In the genomic region with DNA sequence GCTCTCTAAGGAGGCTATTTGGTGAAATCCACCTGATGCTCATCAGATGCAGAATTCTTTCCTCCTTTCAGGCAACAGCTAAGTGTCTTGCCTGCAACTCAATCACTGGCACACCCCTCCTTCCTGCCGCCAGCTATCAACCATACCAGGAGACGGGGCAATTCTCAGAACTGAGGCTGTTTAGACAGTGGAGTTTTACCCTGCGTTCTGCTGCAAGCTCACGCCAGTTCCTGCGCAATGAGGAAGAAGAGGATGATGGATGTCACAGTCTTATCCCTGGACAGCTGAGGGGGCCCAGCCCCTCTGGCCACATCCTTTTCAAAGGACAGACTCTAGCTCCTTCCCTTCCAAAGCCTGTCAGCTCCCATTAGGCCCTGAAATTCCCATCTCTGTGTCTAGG, we compare ENCODE assay signal across 24 cellular contexts.
"Had no signal": no experiment of that assay in that cellular context is flagged by ENCODE, and none has a peak within 500 bp of the region (broad histone marks: within the 10 kb centered on the region; RNA-seq: fewer than 3 reads in every experiment).

No MANE protein-coding gene starts in this region.

- H3K36me3 ChIP-seq: ascending aorta, brain microvascular endothelial cell, heart right ventricle, transverse colon had no signal

- H3K36me3 Mint-ChIP-seq: activated naive CD4-positive, alpha-beta T cell treated with anti-CD3 and anti-CD28 coated beads, Interleukin-2, amount 50 U/mL, for 72 hours; naive B cell; stimulated activated memory B cell treated with anti-CD40 and anti-IgM and Interleukin-4, amounts not matched to agents 10 μg/mL and 1 μg/mL and 100 μg/mL, for 72 hours had no signal

- H3K27ac Mint-ChIP-seq: activated naive CD4-positive, alpha-beta T cell treated with anti-CD3 and anti-CD28 coated beads, Interleukin-2, amount 50 U/mL, for 72 hours; dendritic cell treated with granulocyte-macrophage colony-stimulating factor and Interleukin-4, amounts not matched to agents 40 ng/mL and 50 ng/mL, for 4 days; naive B cell; stimulated activated memory B cell treated with anti-CD40 and anti-IgM and Interleukin-4, amounts not matched to agents 10 μg/mL and 1 μg/mL and 100 μg/mL, for 72 hours; T-helper 1 cell treated with Interleukin-12 subunit alpha and Interleukin-12 subunit beta and Interleukin-4 antibody, amounts not matched to agents 30 μg/mL and 1 μg/mL, for 36 hours had no signal

- DNase-seq: activated CD4-positive, alpha-beta T cell treated with anti-CD3 and anti-CD28 coated beads for 1 hour; activated CD4-positive, alpha-beta T cell treated with anti-CD3 and anti-CD28 coated beads, Interleukin-2, amount 50 U/mL, for 1 hour; activated gamma-delta T cell; activated T-cell treated with anti-CD3 and anti-CD28 coated beads, Interleukin-2, amount 50 U/mL, for 48 hours; brain microvascular endothelial cell; caudate nucleus; effector CD4-positive, alpha-beta T cell; heart right ventricle; naive B cell; occipital lobe; posterior cingulate gyrus; small intestine; stimulated activated CD4-positive, alpha-beta T cell treated with anti-CD3 and anti-CD28 coated beads, Interleukin-15, amount 100 ng/mL, for 24 hours; stomach; T1000; transverse colon had no signal

- H3K4me1 Mint-ChIP-seq: stimulated activated memory B cell treated with anti-CD40 and anti-IgM and Interleukin-4, amounts not matched to agents 10 μg/mL and 1 μg/mL and 100 μg/mL, for 72 hours had no signal

- ATAC-seq: activated naive CD4-positive, alpha-beta T cell treated with anti-CD3 and anti-CD28 coated beads, Interleukin-2, amount 50 U/mL, for 72 hours; heart right ventricle; left lobe of liver; sciatic nerve; stimulated activated memory B cell treated with anti-CD40 and anti-IgM and Interleukin-4, amounts not matched to agents 10 μg/mL and 1 μg/mL and 100 μg/mL, for 72 hours had no signal

- H3K4me3 Mint-ChIP-seq: dendritic cell treated with granulocyte-macrophage colony-stimulating factor and Interleukin-4, amounts not matched to agents 40 ng/mL and 50 ng/mL, for 4 days; naive B cell; stimulated activated memory B cell treated with anti-CD40 and anti-IgM and Interleukin-4, amounts not matched to agents 10 μg/mL and 1 μg/mL and 100 μg/mL, for 72 hours; T-helper 1 cell treated with Interleukin-12 subunit alpha and Interleukin-12 subunit beta and Interleukin-4 antibody, amounts not matched to agents 30 μg/mL and 1 μg/mL, for 36 hours had no signal

- H3K9me3 ChIP-seq: ascending aorta, heart right ventricle, stomach, transverse colon had no signal

- H3K4me3 ChIP-seq: ascending aorta, heart right ventricle, lung, stomach, transverse colon had no signal

- H3K27me3 ChIP-seq: ascending aorta, brain microvascular endothelial cell, heart right ventricle, stomach, transverse colon had no signal

- H3K4me1 ChIP-seq: ascending aorta, transverse colon had no signal

- H3K9me3 Mint-ChIP-seq: activated naive CD4-positive, alpha-beta T cell treated with anti-CD3 and anti-CD28 coated beads, Interleukin-2, amount 50 U/mL, for 72 hours; dendritic cell treated with granulocyte-macrophage colony-stimulating factor and Interleukin-4, amounts not matched to agents 40 ng/mL and 50 ng/mL, for 4 days; naive B cell; stimulated activated memory B cell treated with anti-CD40 and anti-IgM and Interleukin-4, amounts not matched to agents 10 μg/mL and 1 μg/mL and 100 μg/mL, for 72 hours; T-helper 1 cell treated with Interleukin-12 subunit alpha and Interleukin-12 subunit beta and Interleukin-4 antibody, amounts not matched to agents 30 μg/mL and 1 μg/mL, for 36 hours had no signal

- H3K27ac ChIP-seq: ascending aorta, brain microvascular endothelial cell, heart right ventricle, stomach, transverse colon had no signal
